ENCODE assay signal across 11 cellular contexts in the genomic region with DNA sequence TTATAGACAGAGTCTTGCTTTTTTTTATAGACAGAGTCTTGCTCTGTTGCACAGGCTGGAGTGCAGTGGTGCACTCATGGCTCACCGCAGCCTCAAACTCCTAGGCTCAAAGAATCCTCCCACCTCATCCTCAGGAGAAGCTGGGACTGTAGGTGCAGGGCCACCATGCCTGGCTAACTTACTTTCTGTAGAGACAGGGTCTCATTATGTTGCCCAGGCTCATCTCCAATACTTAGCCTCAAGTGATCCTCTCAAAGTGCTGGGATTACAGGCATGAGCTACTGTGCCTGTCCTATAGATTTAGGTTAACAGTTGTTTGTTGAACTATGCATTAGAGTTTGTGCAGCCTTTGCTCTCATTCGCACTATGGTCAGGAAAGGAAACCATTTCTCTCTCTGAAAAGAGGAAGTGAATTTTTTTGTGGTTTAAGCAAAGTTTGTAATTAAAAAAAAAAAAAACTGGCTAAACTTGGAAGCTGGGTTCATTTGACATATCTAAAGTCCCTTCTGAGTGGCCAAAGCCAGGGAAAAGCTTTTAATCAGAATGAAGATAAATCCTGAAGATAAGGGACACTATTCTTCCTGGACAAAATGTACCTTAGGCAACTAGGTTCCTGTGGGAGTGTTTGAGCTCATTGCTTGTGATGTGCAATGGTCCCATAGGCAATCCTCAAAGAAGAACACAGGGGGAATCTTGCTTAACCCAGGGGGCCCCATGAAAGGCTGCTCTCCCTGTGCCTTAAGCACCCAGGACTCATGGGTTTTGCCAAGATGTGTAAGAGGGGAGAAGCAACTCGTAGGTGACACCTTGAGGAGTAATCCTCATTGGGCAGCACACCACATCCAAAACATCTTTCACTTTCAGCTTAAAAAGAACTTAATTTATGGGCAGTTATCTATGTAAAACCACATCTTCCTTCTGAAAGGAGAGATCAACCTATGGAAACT.
DNase-seq lines count a peak whose midpoint lies in the region; ATAC-seq, FAIRE-seq and TF ChIP-seq lines count a peak whose summit lies in the region.
"Had no signal": no experiment of that assay in that cellular context is flagged by ENCODE, and none has a peak within 500 bp of the region (broad histone marks: within the 10 kb centered on the region; RNA-seq: fewer than 3 reads in every experiment).

No MANE protein-coding gene starts in this region.

- no peak overlapping the region for H3K4me3 Mint-ChIP-seq in activated CD4-positive, alpha-beta T cell treated with anti-CD3 and anti-CD28 coated beads, Interleukin-2, amount 10 ng/mL, durations not matched to agents 7 days and 5 days

- H3K4me3 ChIP-seq in small intestine (ENCODE audit: low read depth in 1 of 2, low read length in 2 of 2) = no peak overlapping the region
- H3K4me3 ChIP-seq in transverse colon = no peak overlapping the region
- H3K4me3 ChIP-seq: A549, thyroid gland had no signal

- FAIRE-seq in small intestine (lab: Jason Lieb, UNC) = no peak
- FAIRE-seq: A549 had no signal

- H3K27ac ChIP-seq in small intestine (ENCODE audit: low read depth in 1 of 2, low read length in 1 of 2) (no peak overlapping the region), transverse colon (no peak overlapping the region)
- H3K27ac ChIP-seq: thyroid gland had no signal

- peak; percentile 97 for ATAC-seq in HG02943 (IDR thresholded peaks at IDR 0.05; ENCODE audit: low read depth, unreplicated experiment)
- ATAC-seq: A549 had no signal

- no peaks in the 10 kb centered on the region for H3K27me3 ChIP-seq in small intestine (ENCODE audit: control insufficient read depth in 2 of 2, insufficient read depth in 2 of 2, low read length in 2 of 2)
- no peaks in the 10 kb centered on the region for H3K27me3 ChIP-seq in transverse colon
- H3K27me3 ChIP-seq: thyroid gland had no signal

- H3K4me1 ChIP-seq in small intestine (ENCODE audit: control insufficient read depth in 2 of 2, insufficient read depth in 1 of 2, low read depth in 1 of 2, low read length in 1 of 2) = no peaks in the 10 kb centered on the region
- peaks cover 0 to 12% (median 4%) of the 10 kb centered on the region in 4 donors for H3K4me1 ChIP-seq in transverse colon
- H3K4me1 ChIP-seq: A549, thyroid gland had no signal

- no peaks in the 10 kb centered on the region for H3K9me3 Mint-ChIP-seq in activated CD4-positive, alpha-beta T cell treated with anti-CD3 and anti-CD28 coated beads, Interleukin-2, amount 10 ng/mL, durations not matched to agents 7 days and 5 days

- in situ Hi-C loops in transverse colon (cut with MboI; ENCODE audit: low pct_ligation_motif_present in 1 of 4, low pct_unique_long_range_greater_than_20kb in 1 of 4, low sequenced_read_pairs in 3 of 4) = no loop called here

- H3K9me3 ChIP-seq in small intestine (ENCODE audit: control insufficient read depth, low read depth) = no peaks in the 10 kb centered on the region
- H3K9me3 ChIP-seq in transverse colon = no peaks in the 10 kb centered on the region
- H3K9me3 ChIP-seq: A549, thyroid gland had no signal

- 62 to 78% (median 73%) methylated on average over 3 of the region's 3 CpGs for WGBS in small intestine, 3 donors
- WGBS in transverse colon (ENCODE audit: low coverage in 1 of 2), 2 donors = 74 to 78% methylated on average over 3 of the region's 3 CpGs

- no peak for TF ChIP-seq CTCF in transverse colon (IDR thresholded peaks at IDR 0.05)

- H3K27me3 Mint-ChIP-seq in activated CD4-positive, alpha-beta T cell treated with anti-CD3 and anti-CD28 coated beads, Interleukin-2, amount 10 ng/mL, durations not matched to agents 7 days and 5 days = peaks cover 7% of the 10 kb centered on the region

- peaks cover 25% of the 10 kb centered on the region for H3K4me1 Mint-ChIP-seq in activated CD4-positive, alpha-beta T cell treated with anti-CD3 and anti-CD28 coated beads, Interleukin-2, amount 10 ng/mL, durations not matched to agents 7 days and 5 days

- H3K36me3 ChIP-seq in small intestine (ENCODE audit: control insufficient read depth in 2 of 2, insufficient read depth in 2 of 2, low read length in 2 of 2) (no peaks in the 10 kb centered on the region), transverse colon (no peaks in the 10 kb centered on the region)
- H3K36me3 ChIP-seq: thyroid gland had no signal

- TF ChIP-seq EP300 in transverse colon (IDR thresholded peaks at IDR 0.05; ENCODE audit: low read depth) = no peak

- TF ChIP-seq POLR2A in transverse colon (IDR thresholded peaks at IDR 0.05) = no peak

- POLR2A ChIA-PET in activated CD4-positive, alpha-beta T cell treated with anti-CD3 and anti-CD28 coated beads, Interleukin-2, amount 10 ng/mL, durations not matched to agents 7 days and 5 days (lab: Charles Lee) = no interaction called here

- H3K27ac Mint-ChIP-seq in activated CD4-positive, alpha-beta T cell treated with anti-CD3 and anti-CD28 coated beads, Interleukin-2, amount 10 ng/mL, durations not matched to agents 7 days and 5 days = peak overlapping the region; percentile 83

- H3K36me3 Mint-ChIP-seq in activated CD4-positive, alpha-beta T cell treated with anti-CD3 and anti-CD28 coated beads, Interleukin-2, amount 10 ng/mL, durations not matched to agents 7 days and 5 days (ENCODE audit: low read depth) = peaks cover 1% of the 10 kb centered on the region

- intact Hi-C loops in transverse colon (cut with DNase I; ENCODE audit: low total_unique reads) = no loop called here

- CTCF ChIA-PET in activated CD4-positive, alpha-beta T cell treated with anti-CD3 and anti-CD28 coated beads, Interleukin-2, amount 10 ng/mL, durations not matched to agents 7 days and 5 days (lab: Charles Lee) = interaction anchor here (1.0 kb wide), 1 partner anchor 15 kb away, joined by 3 read pairs; no protein-coding TSS in a partner anchor

- peak; percentile 6 for DNase-seq in activated CD4-positive, alpha-beta T cell treated with anti-CD3 and anti-CD28 coated beads, Interleukin-2, amount 10 ng/mL, durations not matched to agents 7 days and 5 days
- no peak for DNase-seq in activated CD4-positive, alpha-beta T cell treated with anti-CD3 and anti-CD28 coated beads, Interleukin-2, amount 50 U/mL, for 4 hours
- DNase-seq in NOMO-1 (lab: John Stamatoyannopoulos, UW; ENCODE audit: unreplicated experiment in 2 of 2) = peak; percentile 60 to 90
- DNase-seq in small intestine = peak; percentile 6
- no peak for DNase-seq in iPS-NIHi7 (ENCODE audit: extremely low spot score)
- no peak for DNase-seq in GOT3 (lab: John Stamatoyannopoulos, UW)
- no peak for DNase-seq in transverse colon
- DNase-seq: activated CD4-positive, alpha-beta T cell treated with anti-CD3 and anti-CD28 coated beads for 4 hours had no signal

Comparison
In these comparisons a context has a peak if more than half of its experiments do, and no peak if none do; other contexts are left out.
1. DNase-seq: peak in activated CD4-positive, alpha-beta T cell treated with anti-CD3 and anti-CD28 coated beads, Interleukin-2, amount 10 ng/mL, durations not matched to agents 7 days and 5 days (single experiment), NOMO-1 (2 of 2) and small intestine (single experiment); none in activated CD4-positive, alpha-beta T cell treated with anti-CD3 and anti-CD28 coated beads, Interleukin-2, amount 50 U/mL, for 4 hours (0 of 2), iPS-NIHi7 (single experiment), GOT3 (single experiment) and transverse colon (single experiment).